Comparison of ENCODE assay signal across 17 cellular contexts in the genomic region with DNA sequence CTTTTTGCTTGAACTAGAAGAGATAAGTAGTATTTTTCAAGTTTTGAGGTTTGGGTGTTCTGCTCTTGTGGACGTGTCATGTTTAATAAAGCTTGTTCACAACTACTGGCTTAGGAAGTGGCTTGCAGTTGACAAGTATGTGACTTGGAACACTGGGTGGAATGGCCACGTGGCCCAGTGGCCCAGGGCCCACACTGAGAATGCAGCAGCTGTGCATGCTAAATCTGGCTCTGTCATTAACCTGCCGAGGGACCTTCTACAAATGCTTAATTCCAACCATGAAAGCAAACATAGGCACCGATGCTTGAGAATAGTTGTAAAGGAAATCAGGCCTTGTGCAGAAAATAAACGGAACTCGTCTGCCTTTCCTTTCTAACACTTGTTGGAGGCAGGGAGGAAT. TPM values are rescaled to one million over a fixed set of nuclear protein-coding genes. Genes with fewer than 3 reads are reported as not detected.
DNase-seq lines count a peak whose midpoint lies in the region; ATAC-seq, FAIRE-seq and TF ChIP-seq lines count a peak whose summit lies in the region.
"Had no signal": no experiment of that assay in that cellular context is flagged by ENCODE, and none has a peak within 500 bp of the region (broad histone marks: within the 10 kb centered on the region; RNA-seq: fewer than 3 reads in every experiment).

No MANE protein-coding gene starts in this region.

- ATAC-seq in pancreas, result peak; percentile 91 to 95 (median 94)
- ATAC-seq: PC-3; stimulated activated effector memory CD8-positive, alpha-beta T cell treated with anti-CD3 and anti-CD28 coated beads, Interleukin-12 subunit alpha, Interleukin-12 subunit beta, amount 100 ng/mL, for 72 hours; T-cell had no signal

- H3K36me3 ChIP-seq in pancreas (no peaks in the 10 kb centered on the region), colonic mucosa (no peaks in the 10 kb centered on the region)
- H3K36me3 ChIP-seq: adrenal gland, uterus had no signal

- no peak for FAIRE-seq in pancreas (lab: Jason Lieb, UNC)
- FAIRE-seq: GM12892 had no signal

- DNase-seq in COLO668 (lab: John Stamatoyannopoulos, UW; ENCODE audit: unreplicated experiment) (peak; percentile 64), NCI-H446 treated with DMSO at 0.1 percent for 48 hours (lab: John Stamatoyannopoulos, UW) (peak; percentile 1), head of caudate nucleus (peak in 35 of 42 donors; percentile 30 to 77 (median 53)), pancreas (peak; percentile 77 to 92 (median 89)), NCI-H2171 (lab: John Stamatoyannopoulos, UW) (no peak), NOMO-1 (lab: John Stamatoyannopoulos, UW; ENCODE audit: unreplicated experiment in 2 of 2) (no peak), colonic mucosa (no peak), HT-29 (ENCODE audit: low spot score) (no peak)
- DNase-seq: activated CD4-positive, alpha-beta T cell treated with anti-CD3 and anti-CD28 coated beads, Interleukin-2, amount 10 ng/mL, durations not matched to agents 24 days and 14 days; adrenal gland; PC-3; stimulated activated CD4-positive, alpha-beta T cell treated with anti-CD3 and anti-CD28 coated beads, Interleukin-4, amount 100 ng/mL, for 24 hours; T-cell; uterus had no signal

- peaks cover 20 to 42% (median 25%) of the 10 kb centered on the region in 3 donors for H3K4me1 ChIP-seq in pancreas
- no peaks in the 10 kb centered on the region for H3K4me1 ChIP-seq in colonic mucosa
- H3K4me1 ChIP-seq: adrenal gland had no signal

- intact Hi-C loops in head of caudate nucleus (cut with DNase I), result loop anchor here (10.0 kb wide), 1 partner anchor 294 kb away; no protein-coding TSS in a partner anchor
- intact Hi-C loops in pancreas (cut with DNase I), result no loop called here
- intact Hi-C loops in colonic mucosa (cut with DNase I), result no loop called here

- H3K9me3 ChIP-seq in pancreas (no peaks in the 10 kb centered on the region), colonic mucosa (no peaks in the 10 kb centered on the region)
- H3K9me3 ChIP-seq: adrenal gland, uterus had no signal

- no peak overlapping the region for H3K9ac ChIP-seq in colonic mucosa (ENCODE audit: low read depth in 2 of 2, low read length in 2 of 2)

- H3K27me3 ChIP-seq in pancreas (no peaks in the 10 kb centered on the region), colonic mucosa (no peaks in the 10 kb centered on the region)
- H3K27me3 ChIP-seq: uterus had no signal

- H3K27ac ChIP-seq in pancreas, result peak overlapping the region in 3 of 4 donors; percentile 20 to 74 (median 53)
- H3K27ac ChIP-seq in colonic mucosa, result no peak overlapping the region
- H3K27ac ChIP-seq: adrenal gland, uterus had no signal

- WGBS in pancreas, 2 donors, result 7 to 8% methylated on average over 6 of the region's 6 CpGs

- TF ChIP-seq CTCF in pancreas (IDR thresholded peaks at IDR 0.05), result no peak
- TF ChIP-seq CTCF in colonic mucosa (IDR thresholded peaks at IDR 0.05), result no peak

- no peak overlapping the region for H3K4me3 ChIP-seq in pancreas
- H3K4me3 ChIP-seq in colonic mucosa, result no peak overlapping the region
- H3K4me3 ChIP-seq: adrenal gland, uterus had no signal

RNA-seq across cellular contexts. Expression of a gene that starts 11.7 kb away (rescaled TPM):
- total RNA-seq in pancreas, result 100 to 1,000 TPM in 2 of 6 donors, 10 to 100 TPM in 4; 83.8 to 174 (median 96.2) TPM
- 100 to 1,000 TPM in 1 of 2 donors, 10 to 100 TPM in 1; 96.5 to 258 TPM for polyA plus RNA-seq in pancreas
- total RNA-seq in colonic mucosa, result under 1 TPM; 0.27 to 0.64 TPM
- total RNA-seq in HT-29 (2014; rRNA removed; shearing (Covaris generic)), result not detected in 2 replicates
- total RNA-seq: activated CD4-positive, alpha-beta T cell treated with anti-CD3 and anti-CD28 coated beads, Interleukin-2, amount 10 ng/mL, durations not matched to agents 24 days and 14 days; mononuclear cell; PC-3 had no signal

Comparison
In these comparisons a context has a peak if more than half of its experiments do, and no peak if none do; other contexts are left out.
1. DNase-seq: peak in COLO668 (single experiment), NCI-H446 treated with DMSO at 0.1 percent for 48 hours (single experiment), head of caudate nucleus (35 of 42) and pancreas (6 of 6); none in NCI-H2171 (single experiment), NOMO-1 (0 of 2), colonic mucosa (single experiment) and HT-29 (single experiment).
2. RNA of a gene that starts 11.7 kb away (total RNA-seq): 83.8 to 174 TPM in pancreas; 0.27 to 0.64 TPM in colonic mucosa and not detected in HT-29; every median in the first group is over 10 times any median in the second.